28 cellular contexts compared by ENCODE assay signal in the genomic region with DNA sequence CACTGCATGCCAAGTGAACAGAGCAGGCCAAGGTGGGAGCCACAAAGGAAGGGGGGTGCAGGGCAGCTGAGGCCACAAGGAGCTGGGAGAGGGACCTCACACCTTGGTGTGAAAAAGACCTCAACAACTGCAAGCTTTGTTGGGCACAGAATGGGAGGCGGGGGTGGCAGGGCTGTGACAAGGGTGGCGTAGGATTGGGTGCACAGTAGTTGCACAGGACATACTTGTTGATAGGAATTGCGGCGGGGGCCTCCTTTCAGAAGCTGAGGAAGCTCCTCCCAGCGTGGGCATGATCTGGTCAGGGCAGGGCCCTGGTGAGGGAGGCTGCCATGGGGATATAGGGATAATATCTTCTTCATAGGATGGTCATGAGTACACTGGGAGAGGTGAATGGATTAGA.
"Had no signal": no experiment of that assay in that cellular context is flagged by ENCODE, and none has a peak within 500 bp of the region (broad histone marks: within the 10 kb centered on the region; RNA-seq: fewer than 3 reads in every experiment).

No MANE protein-coding gene starts in this region.

- H3K27ac ChIP-seq: epithelial cell of prostate, esophagus squamous epithelium, heart right ventricle, left lung, lower lobe of right lung, parathyroid adenoma, SK-N-MC, testis, transverse colon, VCaP had no signal

- H3K9me3 ChIP-seq: esophagus squamous epithelium, heart right ventricle, left lung, lower lobe of right lung, testis, transverse colon had no signal

- H3K9ac ChIP-seq: parathyroid adenoma had no signal

- H3K9me3 Mint-ChIP-seq: activated naive CD4-positive, alpha-beta T cell treated with anti-CD3 and anti-CD28 coated beads, Interleukin-2, amount 50 U/mL, for 24 hours; activated naive CD8-positive, alpha-beta T cell treated with anti-CD3 and anti-CD28 coated beads, Interleukin-2, amount 50 U/mL, for 24 hours; activated T-cell treated with anti-CD3 and anti-CD28 coated beads, Interleukin-2, amount 50 U/mL, for 24 hours; dendritic cell treated with granulocyte-macrophage colony-stimulating factor and Interleukin-4, amounts not matched to agents 40 ng/mL and 50 ng/mL, for 4 days; nephron; T-helper 1 cell treated with Interleukin-12 subunit alpha and Interleukin-12 subunit beta and Interleukin-4 antibody, amounts not matched to agents 30 μg/mL and 1 μg/mL, for 36 hours had no signal

- H3K27me3 ChIP-seq: testis had no signal

- DNase-seq: activated CD4-positive, alpha-beta T cell treated with anti-CD3 and anti-CD28 coated beads for 48 hours; activated CD8-positive, alpha-beta T cell treated with anti-CD3 and anti-CD28 coated beads, Interleukin-2, amount 10 ng/mL, durations not matched to agents 7 days and 5 days; activated naive CD8-positive, alpha-beta T cell treated with anti-CD3 and anti-CD28 coated beads, Interleukin-2, amount 50 U/mL, for 24 hours; activated T-cell treated with anti-CD3 and anti-CD28 coated beads, Interleukin-2, amount 50 U/mL, for 24 hours; amygdala; caudate nucleus; effector CD4-positive, alpha-beta T cell; esophagus squamous epithelium; foreskin melanocyte; heart right ventricle; left lung; lower lobe of right lung; mesenchymal stem cell; right cardiac atrium; stimulated activated CD4-positive, alpha-beta T cell treated with anti-CD3 and anti-CD28 coated beads, Interleukin-4, amount 100 ng/mL, for 1 hour; stimulated activated naive CD8-positive, alpha-beta T cell treated with anti-CD3 and anti-CD28 coated beads, Interleukin-15, Interleukin-2, amounts not matched to agents 100 U/mL and 50 U/mL, for 24 hours; T-helper 9 cell; transverse colon had no signal

- H3K27ac Mint-ChIP-seq: activated CD8-positive, alpha-beta T cell treated with anti-CD3 and anti-CD28 coated beads, Interleukin-2, amount 10 ng/mL, durations not matched to agents 7 days and 5 days; activated naive CD4-positive, alpha-beta T cell treated with anti-CD3 and anti-CD28 coated beads, Interleukin-2, amount 50 U/mL, for 24 hours; activated naive CD8-positive, alpha-beta T cell treated with anti-CD3 and anti-CD28 coated beads, Interleukin-2, amount 50 U/mL, for 24 hours; activated T-cell treated with anti-CD3 and anti-CD28 coated beads, Interleukin-2, amount 50 U/mL, for 24 hours; dendritic cell treated with granulocyte-macrophage colony-stimulating factor and Interleukin-4, amounts not matched to agents 40 ng/mL and 50 ng/mL, for 4 days; nephron; T-helper 1 cell treated with Interleukin-12 subunit alpha and Interleukin-12 subunit beta and Interleukin-4 antibody, amounts not matched to agents 30 μg/mL and 1 μg/mL, for 36 hours had no signal

- H3K4me3 Mint-ChIP-seq: activated CD8-positive, alpha-beta T cell treated with anti-CD3 and anti-CD28 coated beads, Interleukin-2, amount 10 ng/mL, durations not matched to agents 7 days and 5 days; activated naive CD4-positive, alpha-beta T cell treated with anti-CD3 and anti-CD28 coated beads, Interleukin-2, amount 50 U/mL, for 24 hours; activated naive CD8-positive, alpha-beta T cell treated with anti-CD3 and anti-CD28 coated beads, Interleukin-2, amount 50 U/mL, for 24 hours; activated T-cell treated with anti-CD3 and anti-CD28 coated beads, Interleukin-2, amount 50 U/mL, for 24 hours; dendritic cell treated with granulocyte-macrophage colony-stimulating factor and Interleukin-4, amounts not matched to agents 40 ng/mL and 50 ng/mL, for 4 days; nephron; T-helper 1 cell treated with Interleukin-12 subunit alpha and Interleukin-12 subunit beta and Interleukin-4 antibody, amounts not matched to agents 30 μg/mL and 1 μg/mL, for 36 hours had no signal

- ATAC-seq: activated CD4-positive, CD25-positive, alpha-beta regulatory T cell treated with anti-CD3 and anti-CD28 coated beads, Interleukin-2, amount 50 U/mL, for 24 hours; activated CD8-positive, alpha-beta T cell treated with anti-CD3 and anti-CD28 coated beads, Interleukin-2, amount 10 ng/mL, durations not matched to agents 7 days and 5 days; activated naive CD8-positive, alpha-beta T cell treated with anti-CD3 and anti-CD28 coated beads, Interleukin-2, amount 50 U/mL, for 24 hours; heart right ventricle; left lung; lower lobe of right lung; right cardiac atrium; stimulated activated naive CD8-positive, alpha-beta T cell treated with anti-CD3 and anti-CD28 coated beads, Interleukin-15, Interleukin-2, amounts not matched to agents 100 U/mL and 50 U/mL, for 24 hours had no signal

- H2AFZ ChIP-seq: parathyroid adenoma had no signal

- H3K4me1 ChIP-seq: parathyroid adenoma had no signal

- H3K36me3 ChIP-seq: esophagus squamous epithelium, heart right ventricle, left lung, lower lobe of right lung, transverse colon had no signal

- H3K4me3 ChIP-seq: esophagus squamous epithelium, heart right ventricle, left lung, lower lobe of right lung, SK-N-MC, testis, transverse colon had no signal
